9 cellular contexts compared by ENCODE assay signal in the genomic region with DNA sequence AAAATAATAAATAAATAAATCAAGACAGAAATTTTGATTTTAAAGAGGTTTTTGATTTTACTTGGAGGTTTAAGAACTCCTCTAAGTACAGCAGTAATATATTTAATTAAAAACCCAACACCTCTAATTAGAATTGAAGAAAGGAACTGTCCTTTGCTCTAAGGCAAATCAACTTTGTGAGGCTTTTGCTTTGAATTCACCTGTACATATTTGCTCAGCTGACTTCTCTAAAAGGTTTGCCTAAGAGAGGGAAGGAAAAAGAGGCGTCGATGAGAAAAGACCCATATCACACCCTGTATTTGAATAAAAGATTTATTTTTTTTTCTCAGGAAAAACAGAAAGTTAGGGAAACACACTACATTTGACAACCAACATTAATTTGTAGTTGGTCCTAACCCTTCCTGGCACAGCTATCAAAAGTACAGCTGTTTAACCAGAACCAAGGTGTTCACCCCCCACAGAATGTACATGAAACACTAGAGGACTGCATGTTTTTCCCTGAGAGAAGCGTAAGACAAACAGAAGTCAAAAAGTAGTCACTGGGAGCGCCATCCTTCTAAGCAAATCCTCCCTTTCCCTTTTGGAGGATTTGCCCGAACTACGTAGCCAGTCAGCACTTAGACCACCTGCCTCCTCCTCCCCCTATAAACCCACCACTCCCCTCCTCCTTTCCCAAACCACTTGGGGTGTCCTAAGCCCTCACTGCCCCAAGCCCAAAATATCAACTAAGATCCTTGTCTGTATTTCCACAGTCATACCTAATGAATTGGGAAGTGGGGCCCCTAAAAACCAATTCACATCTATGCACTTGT. TPM values are rescaled to one million over a fixed set of nuclear protein-coding genes. Genes with fewer than 3 reads are reported as not detected.
DNase-seq lines count a peak whose midpoint lies in the region; ATAC-seq and TF ChIP-seq lines count a peak whose summit lies in the region.
"Had no signal": no experiment of that assay in that cellular context is flagged by ENCODE, and none has a peak within 500 bp of the region (broad histone marks: within the 10 kb centered on the region; RNA-seq: fewer than 3 reads in every experiment).

No MANE protein-coding gene starts in this region.

- DNase-seq in BJ (ENCODE audit: low read depth) (no peak), M059J (ENCODE audit: low read depth) (peak; percentile 48), HK-2 (ENCODE audit: unreplicated experiment) (no peak), NCI-H187 (lab: John Stamatoyannopoulos, UW) (no peak), occipital lobe (lab: John Stamatoyannopoulos, UW) (no peak)
- DNase-seq: SHP77 had no signal

- H3K4me1 Mint-ChIP-seq in nephron: peaks cover 47% of the 10 kb centered on the region

- H3K27me3 ChIP-seq in BJ (ENCODE audit: control insufficient read depth, insufficient read depth, low read length): no peaks in the 10 kb centered on the region

- peaks cover 19% of the 10 kb centered on the region for H3K36me3 ChIP-seq in BJ (ENCODE audit: control insufficient read depth, insufficient read depth, low read length)

- H3K4me3 ChIP-seq in BJ (ENCODE audit: low read depth, low read length): peak overlapping the region; percentile 74

- no peak for TF ChIP-seq CTCF in BJ (IDR thresholded peaks at IDR 0.05; ENCODE audit: insufficient read depth, low read depth, low read length)
- TF ChIP-seq CTCF in nephron (IDR thresholded peaks at IDR 0.05; ENCODE audit: unreplicated experiment in 3 of 3): no peak

- ATAC-seq in GM21737 (IDR thresholded peaks at IDR 0.05; ENCODE audit: unreplicated experiment): no peak

- H3K27ac ChIP-seq in cingulate gyrus (ENCODE audit: low read depth, low read length): peak overlapping the region; percentile 34

- peak overlapping the region; percentile 58 to 98 (median 97) for H3K4me3 Mint-ChIP-seq in nephron

- no peaks in the 10 kb centered on the region for H3K9me3 Mint-ChIP-seq in nephron

- CTCF ChIA-PET in BJ (lab: Yijun Ruan, JAX): interaction anchor here (1.0 to 8.4 kb wide), 4 partner anchors 14 to 432 kb away, joined by 3 to 72 read pairs (median 4); a partner anchor contains a TSS

- H3K27ac Mint-ChIP-seq in nephron: peak overlapping the region; percentile 47 to 52 (median 50)

- H3K36me3 Mint-ChIP-seq in nephron (ENCODE audit: low read depth): peaks cover 81% of the 10 kb centered on the region

- H3K27me3 Mint-ChIP-seq in nephron (ENCODE audit: low read depth): no peaks in the 10 kb centered on the region

- POLR2A ChIA-PET in BJ (lab: Charles Lee): no interaction called here

RNA-seq across cellular contexts. Expression of a gene that starts 4.9 kb away (rescaled TPM):
- 45.4 and 80.5 TPM in 2 replicates for polyA plus RNA-seq in BJ (2011; rRNA removed)
- 69.5 and 71.5 TPM in 2 replicates for polyA minus RNA-seq in BJ (2011; rRNA and poly(A)+ RNA removed)
- total RNA-seq in M059J (2014; rRNA removed; shearing (Covaris generic)): 130 and 216 TPM in 2 replicates
- total RNA-seq in occipital lobe: 146 TPM

RNA-seq across cellular contexts. Expression of a gene that starts 25.3 kb away (rescaled TPM):
- 6.1 and 8.6 TPM in 2 replicates for polyA plus RNA-seq in BJ (2011; rRNA removed)
- polyA minus RNA-seq in BJ (2011; rRNA and poly(A)+ RNA removed): 3.8 and 5.9 TPM in 2 replicates
- 1.2 and 2.0 TPM in 2 replicates for total RNA-seq in M059J (2014; rRNA removed; shearing (Covaris generic))
- 0.31 TPM for total RNA-seq in occipital lobe

RNA-seq across cellular contexts. Expression of a gene that starts 54.9 kb away (rescaled TPM):
- 35.8 and 47.2 TPM in 2 replicates for polyA plus RNA-seq in BJ (2011; rRNA removed)
- 11.8 and 26.8 TPM in 2 replicates for polyA minus RNA-seq in BJ (2011; rRNA and poly(A)+ RNA removed)
- 231 and 284 TPM in 2 replicates for total RNA-seq in M059J (2014; rRNA removed; shearing (Covaris generic))
- total RNA-seq in occipital lobe: 105 TPM

RNA-seq across cellular contexts. Expression of a gene that starts 58.9 kb away (rescaled TPM):
- polyA plus RNA-seq in BJ (2011; rRNA removed): 0.17 TPM in 1 of 2 replicates, not detected in the other
- not detected in 2 replicates for polyA minus RNA-seq in BJ (2011; rRNA and poly(A)+ RNA removed)
- not detected in 2 replicates for total RNA-seq in M059J (2014; rRNA removed; shearing (Covaris generic))
- 1.1 TPM for total RNA-seq in occipital lobe
